Comparison of ENCODE assay signal across 8 cellular contexts in genomic region chr16:17467923-17468540, GRCh38.
A peak's percentile ranks its signal among the peaks of the same experiment; 100 is the strongest.
DNase-seq lines count a peak whose midpoint lies in the region; TF ChIP-seq lines count a peak whose summit lies in the region.

No MANE protein-coding gene starts in this region.

- H3K4me3 ChIP-seq in duodenal mucosa (ENCODE audit: low read depth in 1 of 2, low read length in 2 of 2) (peak overlapping the region; percentile 77 to 89), subcutaneous abdominal adipose tissue (ENCODE audit: low read depth in 1 of 5, low read length in 5 of 5) (peak overlapping the region in 4 of 5 donors; percentile 68 to 90 (median 80))

- H3K27me3 ChIP-seq in duodenal mucosa (ENCODE audit: control insufficient read depth in 1 of 2, insufficient read depth in 2 of 2, low read length in 2 of 2) (no peaks in the 10 kb centered on the region), subcutaneous abdominal adipose tissue (ENCODE audit: control insufficient read depth in 5 of 5, insufficient read depth in 4 of 5, low read length in 5 of 5) (peaks cover 0 to 8% (median 0%) of the 10 kb centered on the region in 5 donors)

- H3K9ac ChIP-seq in duodenal mucosa (ENCODE audit: low read depth in 1 of 2, low read length in 2 of 2) (peak overlapping the region; percentile 48 to 70), subcutaneous abdominal adipose tissue (ENCODE audit: low read length in 5 of 5) (peak overlapping the region in 1 of 5 donors; percentile 30)

- peak; percentile 76 for TF ChIP-seq CTCF in VCaP (conservative IDR thresholded peaks at IDR 0.05)

- H3K4me1 ChIP-seq in duodenal mucosa (ENCODE audit: control insufficient read depth in 1 of 2, insufficient read depth in 2 of 2, low read length in 2 of 2) (peaks cover 48% of the 10 kb centered on the region in 2 donors), subcutaneous abdominal adipose tissue (ENCODE audit: control insufficient read depth in 5 of 5, insufficient read depth in 5 of 5, low read length in 5 of 5) (peaks cover 2 to 42% (median 40%) of the 10 kb centered on the region in 5 donors)

- H3K36me3 ChIP-seq in duodenal mucosa (ENCODE audit: control insufficient read depth in 1 of 2, insufficient read depth in 2 of 2, low read length in 2 of 2): no peaks in the 10 kb centered on the region
- no peaks in the 10 kb centered on the region for H3K36me3 ChIP-seq in subcutaneous abdominal adipose tissue (ENCODE audit: control insufficient read depth in 5 of 5, insufficient read depth in 5 of 5, low read length in 5 of 5)

- peak; percentile 59 for DNase-seq in DMS79 treated with DMSO at 0.1 percent for 48 hours (lab: John Stamatoyannopoulos, UW)
- DNase-seq in NAMALWA (ENCODE audit: low spot score): peak; percentile 60
- DNase-seq in medulla oblongata (ENCODE audit: extremely low spot score): peak; percentile 94
- no peak for DNase-seq in NCI-H146 treated with DMSO at 0.1 percent for 48 hours (lab: John Stamatoyannopoulos, UW; ENCODE audit: unreplicated experiment)
- DNase-seq in activated CD4-positive, CD25-positive, alpha-beta regulatory T cell treated with anti-CD3 and anti-CD28 coated beads, Interleukin-2, amount 50 U/mL, for 72 hours: no peak

- H3K9me3 ChIP-seq in duodenal mucosa (ENCODE audit: control insufficient read depth in 1 of 2, low read length in 2 of 2): no peaks in the 10 kb centered on the region
- H3K9me3 ChIP-seq in subcutaneous abdominal adipose tissue (ENCODE audit: control insufficient read depth in 5 of 5, low read length in 5 of 5): no peaks in the 10 kb centered on the region

- H3K27ac ChIP-seq in VCaP: no peak overlapping the region
- H3K27ac ChIP-seq in duodenal mucosa (ENCODE audit: low read depth, low read length): no peak overlapping the region
- H3K27ac ChIP-seq in subcutaneous abdominal adipose tissue (ENCODE audit: low read depth, low read length): no peak overlapping the region

Comparison
In these comparisons a context has a peak if more than half of its experiments do, and no peak if none do; other contexts are left out.
1. DNase-seq: peak in DMS79 treated with DMSO at 0.1 percent for 48 hours (single experiment), NAMALWA (single experiment) and medulla oblongata (single experiment); none in NCI-H146 treated with DMSO at 0.1 percent for 48 hours (single experiment) and activated CD4-positive, CD25-positive, alpha-beta regulatory T cell treated with anti-CD3 and anti-CD28 coated beads, Interleukin-2, amount 50 U/mL, for 72 hours (single experiment).